In genomic region chr5:100779669-100780375, GRCh38 we compare ENCODE assay signal across 8 cellular contexts.
DNase-seq lines count a peak whose midpoint lies in the region; ATAC-seq and TF ChIP-seq lines count a peak whose summit lies in the region.

No MANE protein-coding gene starts in this region.

- peaks cover 1% of the 10 kb centered on the region for H3K9me3 Mint-ChIP-seq in activated CD4-positive, alpha-beta T cell treated with anti-CD3 and anti-CD28 coated beads for 36 hours (ENCODE audit: low read depth)
- peaks cover 4% of the 10 kb centered on the region for H3K9me3 Mint-ChIP-seq in activated naive CD8-positive, alpha-beta T cell treated with anti-CD3 and anti-CD28 coated beads for 36 hours
- H3K9me3 Mint-ChIP-seq in Calu3 (ENCODE audit: low read depth, unreplicated experiment): no peaks in the 10 kb centered on the region

- no TSS peak for BruUV-seq in Calu3 (replicated peaks; lab: Mats Ljungman, UMichigan)

- H3K4me1 Mint-ChIP-seq in activated CD4-positive, alpha-beta T cell treated with anti-CD3 and anti-CD28 coated beads for 36 hours: peaks cover 47% of the 10 kb centered on the region
- peaks cover 42% of the 10 kb centered on the region for H3K4me1 Mint-ChIP-seq in activated naive CD8-positive, alpha-beta T cell treated with anti-CD3 and anti-CD28 coated beads for 36 hours
- peaks cover 32% of the 10 kb centered on the region for H3K4me1 Mint-ChIP-seq in Calu3 (ENCODE audit: low read depth, unreplicated experiment)

- peak overlapping the region; percentile 99 for H3K27ac Mint-ChIP-seq in activated CD4-positive, alpha-beta T cell treated with anti-CD3 and anti-CD28 coated beads for 36 hours
- H3K27ac Mint-ChIP-seq in activated naive CD8-positive, alpha-beta T cell treated with anti-CD3 and anti-CD28 coated beads for 36 hours: peak overlapping the region; percentile 98
- no peak overlapping the region for H3K27ac Mint-ChIP-seq in Calu3 (ENCODE audit: unreplicated experiment)

- ATAC-seq in activated CD4-positive, alpha-beta T cell treated with anti-CD3 and anti-CD28 coated beads for 36 hours: no peak
- ATAC-seq in HG03103 (IDR thresholded peaks at IDR 0.05; ENCODE audit: low read depth, unreplicated experiment) (peak; percentile 28), sciatic nerve (peak; percentile 78), HG03469 (IDR thresholded peaks at IDR 0.05; ENCODE audit: unreplicated experiment) (no peak)

- POLR2A ChIA-PET in activated CD4-positive, alpha-beta T cell treated with anti-CD3 and anti-CD28 coated beads for 36 hours (lab: Charles Lee): interaction anchor here (0.6 to 1.3 kb wide), 6 partner anchors 79 to 125 kb away, joined by 3 to 6 read pairs (median 4); partner anchors contain the start of gene ST8SIA4

- no peaks in the 10 kb centered on the region for H3K27me3 Mint-ChIP-seq in activated CD4-positive, alpha-beta T cell treated with anti-CD3 and anti-CD28 coated beads for 36 hours
- no peaks in the 10 kb centered on the region for H3K27me3 Mint-ChIP-seq in activated naive CD8-positive, alpha-beta T cell treated with anti-CD3 and anti-CD28 coated beads for 36 hours
- H3K27me3 Mint-ChIP-seq in Calu3 (ENCODE audit: unreplicated experiment): no peaks in the 10 kb centered on the region

- TF ChIP-seq CTCF in Calu3 (IDR thresholded peaks at IDR 0.05; ENCODE audit: unreplicated experiment): no peak

- peaks cover 6% of the 10 kb centered on the region for H3K36me3 Mint-ChIP-seq in activated CD4-positive, alpha-beta T cell treated with anti-CD3 and anti-CD28 coated beads for 36 hours (ENCODE audit: low read depth)
- peaks cover 14% of the 10 kb centered on the region for H3K36me3 Mint-ChIP-seq in activated naive CD8-positive, alpha-beta T cell treated with anti-CD3 and anti-CD28 coated beads for 36 hours
- no peaks in the 10 kb centered on the region for H3K36me3 Mint-ChIP-seq in Calu3 (ENCODE audit: insufficient read depth, unreplicated experiment)

- intact Hi-C loops in activated CD4-positive, alpha-beta T cell treated with anti-CD3 and anti-CD28 coated beads for 36 hours (cut with DNase I, micrococcal nuclease): loop anchor here (1.0 to 10.0 kb wide), 6 partner anchors 47 to 235 kb away; no protein-coding TSS in a partner anchor
- intact Hi-C loops in sciatic nerve (cut with DNase I) (no loop called here), Calu3 (cut with micrococcal nuclease; ENCODE audit: unreplicated experiment) (loop anchor here (5.0 kb wide), 1 partner anchor 112 kb away; no protein-coding TSS in a partner anchor)

- no peak for DNase-seq in activated CD4-positive, alpha-beta T cell treated with anti-CD3 and anti-CD28 coated beads for 36 hours
- DNase-seq in activated CD4-positive, alpha-beta T cell treated with anti-CD3 and anti-CD28 coated beads, Interleukin-2, amount 50 U/mL, for 1 hour: no peak
- no peak for DNase-seq in activated naive CD8-positive, alpha-beta T cell treated with anti-CD3 and anti-CD28 coated beads for 36 hours
- DNase-seq in sciatic nerve (ENCODE audit: low spot score) (peak; percentile 54), Calu3 (no peak), HT-29 (ENCODE audit: low spot score) (no peak)

- CTCF ChIA-PET in activated CD4-positive, alpha-beta T cell treated with anti-CD3 and anti-CD28 coated beads for 36 hours (lab: Charles Lee): interaction anchor here (1.1 to 1.3 kb wide), 3 partner anchors 10 to 139 kb away, joined by 3 to 9 read pairs (median 7); partner anchors contain the start of gene ST8SIA4
- CTCF ChIA-PET in Calu3 (lab: Charles Lee): no interaction called here

- H3K4me3 Mint-ChIP-seq in activated CD4-positive, alpha-beta T cell treated with anti-CD3 and anti-CD28 coated beads for 36 hours: peak overlapping the region; percentile 72
- H3K4me3 Mint-ChIP-seq in activated naive CD8-positive, alpha-beta T cell treated with anti-CD3 and anti-CD28 coated beads for 36 hours: peak overlapping the region; percentile 72
- H3K4me3 Mint-ChIP-seq in Calu3 (ENCODE audit: low read depth, unreplicated experiment): no peak overlapping the region

Comparison
In these comparisons a context has a peak if more than half of its experiments do, and no peak if none do; other contexts are left out.
1. ATAC-seq: peak in HG03103 (single experiment) and sciatic nerve (single experiment); none in activated CD4-positive, alpha-beta T cell treated with anti-CD3 and anti-CD28 coated beads for 36 hours (single experiment) and HG03469 (single experiment).